ENCODE assay signal across 32 cellular contexts in genomic region chr16:19328364-19328763, GRCh38. TPM values are rescaled to one million over a fixed set of nuclear protein-coding genes. Genes with fewer than 3 reads are reported as not detected.
"Had no signal": no experiment of that assay in that cellular context is flagged by ENCODE, and none has a peak within 500 bp of the region (broad histone marks: within the 10 kb centered on the region; RNA-seq: fewer than 3 reads in every experiment).

No MANE protein-coding gene starts in this region.

- H3K9me3 Mint-ChIP-seq: stimulated activated naive CD8-positive, alpha-beta T cell treated with anti-CD3 and anti-CD28 coated beads, Interleukin-15, amount 100 ng/mL, for 72 hours; type B pancreatic cell had no signal

- H3K4me1 ChIP-seq: suprapubic skin, testis, thyroid gland, tibial artery, tibial nerve, transverse colon, upper lobe of left lung, upper lobe of right lung, uterus, vagina had no signal

- H3K4me1 Mint-ChIP-seq: stimulated activated effector memory CD8-positive, alpha-beta T cell treated with anti-CD3 and anti-CD28 coated beads, Interleukin-12 subunit alpha, Interleukin-12 subunit beta, amount 100 ng/mL, for 72 hours; stimulated activated memory B cell treated with anti-CD40 and anti-IgM and Interleukin-4, amounts not matched to agents 10 μg/mL and 1 μg/mL and 100 μg/mL, for 72 hours; stimulated activated naive B cell treated with anti-CD40 and anti-IgM and Interleukin-4, amounts not matched to agents 10 μg/mL and 1 μg/mL and 100 μg/mL, for 72 hours; stimulated activated naive CD8-positive, alpha-beta T cell treated with anti-CD3 and anti-CD28 coated beads, Interleukin-15, amount 100 ng/mL, for 72 hours had no signal

- H3K4me3 Mint-ChIP-seq: stimulated activated effector memory CD8-positive, alpha-beta T cell treated with anti-CD3 and anti-CD28 coated beads, Interleukin-12 subunit alpha, Interleukin-12 subunit beta, amount 100 ng/mL, for 72 hours; stimulated activated memory B cell treated with anti-CD40 and anti-IgM and Interleukin-4, amounts not matched to agents 10 μg/mL and 1 μg/mL and 100 μg/mL, for 72 hours; stimulated activated naive B cell treated with anti-CD40 and anti-IgM and Interleukin-4, amounts not matched to agents 10 μg/mL and 1 μg/mL and 100 μg/mL, for 72 hours; stimulated activated naive CD8-positive, alpha-beta T cell treated with anti-CD3 and anti-CD28 coated beads, Interleukin-15, amount 100 ng/mL, for 72 hours; stimulated activated naive CD8-positive, alpha-beta T cell treated with anti-CD3 and anti-CD28 coated beads, Interleukin-15, Interleukin-2, amounts not matched to agents 100 ng/mL and 50 ng/mL, for 24 hours; type B pancreatic cell had no signal

- H3K4me3 ChIP-seq: stomach, suprapubic skin, testis, thoracic aorta, thyroid gland, tibial artery, tibial nerve, transverse colon, upper lobe of left lung, upper lobe of right lung, uterus, vagina had no signal

- H3K27ac ChIP-seq: stomach, suprapubic skin, testis, thoracic aorta, thyroid gland, tibial artery, tibial nerve, transverse colon, upper lobe of left lung, upper lobe of right lung, uterus, vagina had no signal

- H3K36me3 Mint-ChIP-seq: stimulated activated effector memory CD8-positive, alpha-beta T cell treated with anti-CD3 and anti-CD28 coated beads, Interleukin-12 subunit alpha, Interleukin-12 subunit beta, amount 100 ng/mL, for 72 hours; stimulated activated memory B cell treated with anti-CD40 and anti-IgM and Interleukin-4, amounts not matched to agents 10 μg/mL and 1 μg/mL and 100 μg/mL, for 72 hours; type B pancreatic cell had no signal

- H3K36me3 ChIP-seq: stomach, suprapubic skin, thoracic aorta, thyroid gland, tibial artery, tibial nerve, transverse colon, upper lobe of left lung, upper lobe of right lung, uterus, vagina had no signal

- ATAC-seq: stimulated activated effector memory CD8-positive, alpha-beta T cell treated with anti-CD3 and anti-CD28 coated beads, Interleukin-12 subunit alpha, Interleukin-12 subunit beta, amount 100 ng/mL, for 72 hours; stimulated activated memory B cell treated with anti-CD40 and anti-IgM and Interleukin-4, amounts not matched to agents 10 μg/mL and 1 μg/mL and 100 μg/mL, for 72 hours; stimulated activated naive B cell treated with anti-CD40 and anti-IgM and Interleukin-4, amounts not matched to agents 10 μg/mL and 1 μg/mL and 100 μg/mL, for 72 hours; stimulated activated naive CD8-positive, alpha-beta T cell treated with anti-CD3 and anti-CD28 coated beads, Interleukin-15, amount 100 ng/mL, for 72 hours; stimulated activated naive CD8-positive, alpha-beta T cell treated with anti-CD3 and anti-CD28 coated beads, Interleukin-15, Interleukin-2, amounts not matched to agents 100 U/mL and 50 U/mL, for 24 hours; upper lobe of right lung had no signal

- H3K9me3 ChIP-seq: stomach, suprapubic skin, testis, thoracic aorta, thyroid gland, transverse colon, upper lobe of left lung, upper lobe of right lung, uterus, vagina had no signal

- H3K27ac Mint-ChIP-seq: stimulated activated effector memory CD8-positive, alpha-beta T cell treated with anti-CD3 and anti-CD28 coated beads, Interleukin-12 subunit alpha, Interleukin-12 subunit beta, amount 100 ng/mL, for 72 hours; stimulated activated memory B cell treated with anti-CD40 and anti-IgM and Interleukin-4, amounts not matched to agents 10 μg/mL and 1 μg/mL and 100 μg/mL, for 72 hours; stimulated activated naive B cell treated with anti-CD40 and anti-IgM and Interleukin-4, amounts not matched to agents 10 μg/mL and 1 μg/mL and 100 μg/mL, for 72 hours; stimulated activated naive CD8-positive, alpha-beta T cell treated with anti-CD3 and anti-CD28 coated beads, Interleukin-15, amount 100 ng/mL, for 72 hours; stimulated activated naive CD8-positive, alpha-beta T cell treated with anti-CD3 and anti-CD28 coated beads, Interleukin-15, Interleukin-2, amounts not matched to agents 100 ng/mL and 50 ng/mL, for 24 hours; type B pancreatic cell had no signal

- DNase-seq: stimulated activated CD4-positive, alpha-beta T cell treated with anti-CD3 and anti-CD28 coated beads, Interleukin-2, amount 100 ng/mL, for 48 hours; stimulated activated CD4-positive, alpha-beta T cell treated with anti-CD3 and anti-CD28 coated beads, Interleukin-4, amount 100 ng/mL, for 1 hour; stimulated activated CD4-positive, alpha-beta T cell treated with anti-CD3 and anti-CD28 coated beads, Interleukin-4, amount 100 ng/mL, for 24 hours; stimulated activated CD4-positive, alpha-beta T cell treated with anti-CD3 and anti-CD28 coated beads, Interleukin-4, amount 100 ng/mL, for 4 hours; stimulated activated CD8-positive, alpha-beta memory T cell treated with anti-CD3 and anti-CD28 coated beads, Interleukin-4, amount 100 ng/mL, for 48 hours; stimulated activated naive B cell treated with anti-CD40 and anti-IgM and Interleukin-4, amounts not matched to agents 10 μg/mL and 1 μg/mL and 100 μg/mL, for 72 hours; stimulated activated naive CD4-positive, alpha-beta T cell; stimulated activated naive CD4-positive, alpha-beta T cell treated with Interleukin-2 at 50 U/mL for 16 hours; stimulated activated naive CD8-positive, alpha-beta T cell treated with anti-CD3 and anti-CD28 coated beads, Interleukin-15, amount 100 ng/mL, for 72 hours; stimulated activated naive CD8-positive, alpha-beta T cell treated with anti-CD3 and anti-CD28 coated beads, Interleukin-15, Interleukin-2, amounts not matched to agents 100 U/mL and 50 U/mL, for 24 hours; stomach; substantia nigra; testis; thyroid gland; tibial artery; transverse colon; trophoblast cell; upper lobe of right lung; uterus had no signal

- H3K27me3 Mint-ChIP-seq: stimulated activated memory B cell treated with anti-CD40 and anti-IgM and Interleukin-4, amounts not matched to agents 10 μg/mL and 1 μg/mL and 100 μg/mL, for 72 hours; type B pancreatic cell had no signal

RNA-seq across cellular contexts. Expression of gene CLEC19A, which starts 42.8 kb away (rescaled TPM):
- total RNA-seq: subcutaneous adipose tissue, suprapubic skin, temporal lobe, testis, thoracic aorta, thyroid gland, tibial nerve, transverse colon, upper lobe of left lung, ureter, urinary bladder, uterus, vagina had no signal
